Comparison of ENCODE assay signal across 11 cellular contexts in genomic region chr7:20786049-20786412, GRCh38. TPM values are rescaled to one million over a fixed set of nuclear protein-coding genes. Genes with fewer than 3 reads are reported as not detected.
DNase-seq lines count a peak whose midpoint lies in the region; ATAC-seq, FAIRE-seq and TF ChIP-seq lines count a peak whose summit lies in the region.
"Had no signal": no experiment of that assay in that cellular context is flagged by ENCODE, and none has a peak within 500 bp of the region (broad histone marks: within the 10 kb centered on the region; RNA-seq: fewer than 3 reads in every experiment).

No MANE protein-coding gene starts in this region.

- DNase-seq in T-helper 1 cell (no peak), fibroblast of pulmonary artery (ENCODE audit: low read depth) (no peak), H54 (ENCODE audit: insufficient read length, low spot score) (no peak)
- DNase-seq: BE2C, T-helper 9 cell had no signal

- H3K4me2 ChIP-seq in skeletal muscle satellite cell (ENCODE audit: low read length): peak overlapping the region; percentile 78

- H3K4me1 Mint-ChIP-seq in T-helper 1 cell treated with Interleukin-12 subunit alpha and Interleukin-12 subunit beta and Interleukin-4 antibody, amounts not matched to agents 30 μg/mL and 1 μg/mL, for 36 hours (ENCODE audit: low read depth): peaks cover 16% of the 10 kb centered on the region

- peaks cover 8% of the 10 kb centered on the region for H3K36me3 Mint-ChIP-seq in T-helper 1 cell treated with Interleukin-12 subunit alpha and Interleukin-12 subunit beta and Interleukin-4 antibody, amounts not matched to agents 30 μg/mL and 1 μg/mL, for 36 hours (ENCODE audit: low read depth)

- no peaks in the 10 kb centered on the region for H3K4me1 ChIP-seq in skeletal muscle satellite cell (ENCODE audit: control insufficient read depth, insufficient read depth, low read length)
- H3K4me1 ChIP-seq: BE2C had no signal

- H3K4me3 ChIP-seq in WI38 (ENCODE audit: low read depth, low read length) (peak overlapping the region; percentile 54), fibroblast of pulmonary artery (replicated peaks; ENCODE audit: low read depth, low read length) (peak overlapping the region; percentile 32), skeletal muscle satellite cell (ENCODE audit: low read length) (peak overlapping the region; percentile 28)

- TF ChIP-seq CTCF in WI38 (IDR thresholded peaks at IDR 0.05; ENCODE audit: low read depth, low read length): no peak
- TF ChIP-seq CTCF in fibroblast of pulmonary artery (IDR thresholded peaks at IDR 0.05; ENCODE audit: low read length, missing control alignments): no peak

- ATAC-seq in GM19395 (IDR thresholded peaks at IDR 0.05; ENCODE audit: unreplicated experiment): no peak
- ATAC-seq in HG03097 (IDR thresholded peaks at IDR 0.05; ENCODE audit: low FRiP score, unreplicated experiment): no peak

- no peak for TF ChIP-seq POLR2A in H54 (IDR thresholded peaks at IDR 0.05; ENCODE audit: low read depth, low read length)

- no peaks in the 10 kb centered on the region for H3K36me3 ChIP-seq in skeletal muscle satellite cell (ENCODE audit: insufficient read depth, low read length)
- H3K36me3 ChIP-seq: BE2C had no signal

- peak overlapping the region; percentile 39 for H3K4me3 Mint-ChIP-seq in T-helper 1 cell treated with Interleukin-12 subunit alpha and Interleukin-12 subunit beta and Interleukin-4 antibody, amounts not matched to agents 30 μg/mL and 1 μg/mL, for 36 hours

- peaks cover 7% of the 10 kb centered on the region for H3K9me3 Mint-ChIP-seq in T-helper 1 cell treated with Interleukin-12 subunit alpha and Interleukin-12 subunit beta and Interleukin-4 antibody, amounts not matched to agents 30 μg/mL and 1 μg/mL, for 36 hours

- H3K27me3 ChIP-seq in skeletal muscle satellite cell (ENCODE audit: control insufficient read depth, insufficient read depth, low read length): peaks cover 93% of the 10 kb centered on the region

- H3K27ac Mint-ChIP-seq in T-helper 1 cell treated with Interleukin-12 subunit alpha and Interleukin-12 subunit beta and Interleukin-4 antibody, amounts not matched to agents 30 μg/mL and 1 μg/mL, for 36 hours: peak overlapping the region; percentile 61

- FAIRE-seq in H54 (lab: Jason Lieb, UNC): no peak

- H3K9ac ChIP-seq in skeletal muscle satellite cell (ENCODE audit: low read depth, low read length): no peak overlapping the region

- peaks cover 83% of the 10 kb centered on the region for H3K27me3 Mint-ChIP-seq in T-helper 1 cell treated with Interleukin-12 subunit alpha and Interleukin-12 subunit beta and Interleukin-4 antibody, amounts not matched to agents 30 μg/mL and 1 μg/mL, for 36 hours (ENCODE audit: low read depth)

- H3K9me3 ChIP-seq in skeletal muscle satellite cell (replicated peaks; ENCODE audit: low read length): no peaks in the 10 kb centered on the region

RNA-seq across cellular contexts. Expression of gene SP8, which starts 0.7 kb away (rescaled TPM):
- total RNA-seq in skeletal muscle satellite cell (2012; rRNA removed): not detected in 2 replicates
- total RNA-seq: LHCN-M2 had no signal
